Comparison of ENCODE assay signal across 8 cellular contexts in the genomic region with DNA sequence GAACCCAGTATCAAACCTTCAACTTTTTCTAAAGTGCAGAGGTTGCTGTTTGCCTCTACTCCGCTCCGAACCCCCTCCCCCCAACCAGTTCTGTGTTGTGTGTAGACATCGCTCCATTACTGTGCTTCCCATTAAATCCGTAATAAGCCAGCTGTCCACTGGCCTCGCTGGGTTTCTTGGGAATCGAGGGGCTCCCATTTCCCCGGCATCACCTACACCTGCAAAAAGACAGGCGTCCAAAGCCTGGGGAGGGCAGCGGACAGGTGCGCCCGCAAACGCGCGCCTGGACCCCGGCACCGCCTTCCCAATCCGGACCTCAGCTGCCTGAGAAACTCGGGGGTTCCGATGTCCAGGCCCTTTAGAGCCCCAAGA. TPM values are rescaled to one million over a fixed set of nuclear protein-coding genes. Genes with fewer than 3 reads are reported as not detected.
DNase-seq lines count a peak whose midpoint lies in the region; ATAC-seq, FAIRE-seq and TF ChIP-seq lines count a peak whose summit lies in the region.

No MANE protein-coding gene starts in this region.

- no peak for TF ChIP-seq POLR2A in GM12891 (IDR thresholded peaks at IDR 0.05; ENCODE audit: low read depth, low read length)

- no peak overlapping the region for H3K27ac ChIP-seq in coronary artery

- FAIRE-seq in GM12891 (lab: Jason Lieb, UNC): no peak

- peak overlapping the region; percentile 80 for H3K4me3 ChIP-seq in coronary artery

- peak overlapping the region; percentile 77 for H3K4me3 Mint-ChIP-seq in natural killer cell treated with Interleukin-12 subunit alpha and Interleukin-12 subunit beta and Interleukin-15 and Interleukin-18, amount 100 ng/mL, for 72 hours

- no peak for TF ChIP-seq CTCF in coronary artery (IDR thresholded peaks at IDR 0.05)

- peaks cover 14 to 18% of the 10 kb centered on the region in 2 donors for H3K4me1 Mint-ChIP-seq in natural killer cell treated with Interleukin-12 subunit alpha and Interleukin-12 subunit beta and Interleukin-15 and Interleukin-18, amount 100 ng/mL, for 72 hours (ENCODE audit: low read depth in 2 of 2)

- peak; percentile 11 for ATAC-seq in GM19023 (IDR thresholded peaks at IDR 0.05; ENCODE audit: unreplicated experiment)
- ATAC-seq in natural killer cell treated with Interleukin-12 subunit alpha and Interleukin-12 subunit beta and Interleukin-15 and Interleukin-18, amount 100 ng/mL, for 72 hours: no peak

- no peak overlapping the region for H3K27ac Mint-ChIP-seq in natural killer cell treated with Interleukin-12 subunit alpha and Interleukin-12 subunit beta and Interleukin-15 and Interleukin-18, amount 100 ng/mL, for 72 hours

- peaks cover 2 to 17% of the 10 kb centered on the region in 2 donors for H3K27me3 Mint-ChIP-seq in natural killer cell treated with Interleukin-12 subunit alpha and Interleukin-12 subunit beta and Interleukin-15 and Interleukin-18, amount 100 ng/mL, for 72 hours

- peak; percentile 63 for DNase-seq in NCI-H146 (lab: John Stamatoyannopoulos, UW)
- DNase-seq in coronary artery (ENCODE audit: low spot score): no peak
- no peak for DNase-seq in natural killer cell treated with Interleukin-12 subunit alpha and Interleukin-12 subunit beta and Interleukin-15 and Interleukin-18, amount 100 ng/mL, for 72 hours (ENCODE audit: low spot score)
- DNase-seq in DMS79 treated with DMSO at 0.1 percent for 48 hours (lab: John Stamatoyannopoulos, UW): no peak
- no peak for DNase-seq in NCI-H1436 (lab: John Stamatoyannopoulos, UW)
- DNase-seq in GM12891 (ENCODE audit: insufficient read length, low spot score): no peak
- no peak for DNase-seq in NCI-H524 treated with DMSO at 0.1 percent for 48 hours (lab: John Stamatoyannopoulos, UW)

- no peaks in the 10 kb centered on the region for H3K9me3 Mint-ChIP-seq in natural killer cell treated with Interleukin-12 subunit alpha and Interleukin-12 subunit beta and Interleukin-15 and Interleukin-18, amount 100 ng/mL, for 72 hours

- H3K36me3 Mint-ChIP-seq in natural killer cell treated with Interleukin-12 subunit alpha and Interleukin-12 subunit beta and Interleukin-15 and Interleukin-18, amount 100 ng/mL, for 72 hours: no peaks in the 10 kb centered on the region

TF ChIP-seq in GM12891, 5 proteins besides CTCF, POLR2A, EP300 and RAD21:
- no peak for TF ChIP-seq POU2F2 (IDR thresholded peaks at IDR 0.05; ENCODE audit: low read depth, low read length)
- TF ChIP-seq PAX5 (IDR thresholded peaks at IDR 0.05; ENCODE audit: insufficient read depth, low read length, severe bottlenecking): no peak
- no peak for TF ChIP-seq POLR2AphosphoS5 (IDR thresholded peaks at IDR 0.05; ENCODE audit: low read depth, low read length)
- TF ChIP-seq SPI1 (IDR thresholded peaks at IDR 0.05; ENCODE audit: low read depth, low read length): no peak
- TF ChIP-seq TAF1 (IDR thresholded peaks at IDR 0.05; ENCODE audit: low read depth, low read length): no peak

RNA-seq across cellular contexts. Expression of a gene that starts 0.6 kb away (rescaled TPM):
- 1 to 10 TPM in 1 of 2 donors, under 1 TPM in 1; 0.98 to 1.2 TPM for total RNA-seq in natural killer cell treated with Interleukin-12 subunit alpha and Interleukin-12 subunit beta and Interleukin-15 and Interleukin-18, amount 100 ng/mL, for 72 hours
- polyA plus RNA-seq in GM12891 (2012; ENCODE audit: low read depth, missing spikeins): not detected
